In the genomic region with DNA sequence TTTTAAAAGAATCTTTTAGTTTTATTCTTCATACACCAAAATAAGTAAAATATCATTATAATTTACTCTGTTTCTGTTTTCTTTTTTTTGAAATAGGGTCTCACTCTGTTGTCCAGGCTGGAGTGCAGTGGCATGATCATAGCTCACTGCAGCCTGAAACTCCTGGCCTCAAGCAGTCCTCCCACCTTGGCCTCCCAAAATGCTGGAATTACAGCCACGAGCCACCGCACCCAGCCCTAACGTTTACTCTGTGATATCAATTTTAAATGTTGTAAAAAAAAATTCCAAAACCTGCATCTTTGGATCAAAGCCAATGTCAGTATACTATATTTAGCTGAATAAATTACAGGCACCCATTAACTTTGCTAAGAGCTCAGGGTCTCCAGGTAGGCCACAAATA, we compare ENCODE assay signal across 27 cellular contexts.
DNase-seq lines count a peak whose midpoint lies in the region.
"Had no signal": no experiment of that assay in that cellular context is flagged by ENCODE, and none has a peak within 500 bp of the region (broad histone marks: within the 10 kb centered on the region; RNA-seq: fewer than 3 reads in every experiment).

No MANE protein-coding gene starts in this region.

- no peaks in the 10 kb centered on the region for H3K79me1 ChIP-seq in mesenchymal stem cell (replicated peaks; ENCODE audit: low read length, poor library complexity, severe bottlenecking)

- no peak overlapping the region for H2AK5ac ChIP-seq in mesenchymal stem cell (ENCODE audit: low read length, severe bottlenecking)

- no peak overlapping the region for H2BK5ac ChIP-seq in mesenchymal stem cell (ENCODE audit: low read depth, low read length, poor library complexity, severe bottlenecking)

- H4K8ac ChIP-seq in mesenchymal stem cell (ENCODE audit: low read length) = no peak overlapping the region

- no peak overlapping the region for H3K4ac ChIP-seq in mesenchymal stem cell (ENCODE audit: low read depth in 1 of 2, low read length in 2 of 2)

- no peaks in the 10 kb centered on the region for H3K9me3 ChIP-seq in mesenchymal stem cell (ENCODE audit: control insufficient read depth, low read length)
- H3K9me3 ChIP-seq: A549; BE2C; BLaER1; BLaER1 treated with 17β-estradiol and CSF1 and Interleukin-3, amounts not matched to agents 10 nM and 100 nM; Caco-2 had no signal

- H3K27ac ChIP-seq in mesenchymal stem cell (ENCODE audit: low read length, poor library complexity, severe bottlenecking) = no peak overlapping the region
- H3K27ac ChIP-seq: 22Rv1; A549; BLaER1; BLaER1 treated with 17β-estradiol and CSF1 and Interleukin-3, amounts not matched to agents 10 nM and 100 nM; C4-2B had no signal

- H4K91ac ChIP-seq in mesenchymal stem cell (ENCODE audit: low read length) = no peak overlapping the region

- peak overlapping the region in 1 of 2 experiments; percentile 28 for H3K18ac ChIP-seq in mesenchymal stem cell (ENCODE audit: low read depth in 1 of 2, low read length in 2 of 2)

- H3K4me1 ChIP-seq in mesenchymal stem cell (ENCODE audit: control insufficient read depth, insufficient read depth, low read depth, low read length) = no peaks in the 10 kb centered on the region
- H3K4me1 ChIP-seq: A549, BE2C, Caco-2 had no signal

- DNase-seq in mesenchymal stem cell (no peak), SW480 (ENCODE audit: low spot score) (no peak)
- DNase-seq: 8988T; ACHN; AML-193; BE2C; C1 segment of cervical spinal cord; Caco-2; Calu3; CD4-positive, alpha-beta memory T cell; CD4-positive, alpha-beta T cell; CD4-positive, CD25-positive, alpha-beta regulatory T cell; CD8-positive, alpha-beta memory T cell; CD8-positive, alpha-beta T cell; COR-L47; DMS 273 treated with DMSO at 0.1 percent for 48 hours; DMS153; DMS53; DMS79; DMS79 treated with DMSO at 0.1 percent for 48 hours; DND-41; EL had no signal

- no peak overlapping the region for H3K4me2 ChIP-seq in mesenchymal stem cell (ENCODE audit: low read length, poor library complexity, severe bottlenecking)
- H3K4me2 ChIP-seq: A549, BLaER1 had no signal

- no peak overlapping the region for H2BK15ac ChIP-seq in mesenchymal stem cell (ENCODE audit: low read depth, poor library complexity, severe bottlenecking)

- H2BK120ac ChIP-seq in mesenchymal stem cell (ENCODE audit: low read depth, low read length) = peak overlapping the region; percentile 71

- no peak overlapping the region for H2AFZ ChIP-seq in mesenchymal stem cell (ENCODE audit: low read depth, low read length)

- H3K4me3 ChIP-seq in mesenchymal stem cell (ENCODE audit: insufficient read depth in 1 of 2, low read depth in 1 of 2, low read length in 2 of 2) = no peak overlapping the region
- H3K4me3 ChIP-seq: A549; BLaER1; BLaER1 treated with 17β-estradiol and CSF1 and Interleukin-3, amounts not matched to agents 10 nM and 100 nM had no signal

- H3K23ac ChIP-seq in mesenchymal stem cell (ENCODE audit: low read length in 2 of 2) = no peak overlapping the region

- no peak overlapping the region for H3K9ac ChIP-seq in mesenchymal stem cell (ENCODE audit: low read length)
- H3K9ac ChIP-seq: BLaER1; BLaER1 treated with 17β-estradiol and CSF1 and Interleukin-3, amounts not matched to agents 10 nM and 100 nM had no signal

- no CpG with 5 or more reads among the region's 3 CpGs for WGBS in mesenchymal stem cell

- no peaks in the 10 kb centered on the region for H3K36me3 ChIP-seq in mesenchymal stem cell (ENCODE audit: control insufficient read depth in 1 of 2, insufficient read depth in 2 of 2, low read depth in 1 of 2, low read length in 2 of 2)
- H3K36me3 ChIP-seq: BE2C; BLaER1; BLaER1 treated with 17β-estradiol and CSF1 and Interleukin-3, amounts not matched to agents 10 nM and 100 nM had no signal

- H3K27me3 ChIP-seq in mesenchymal stem cell (ENCODE audit: control insufficient read depth in 1 of 2, insufficient read depth in 1 of 2, low read length in 2 of 2) = no peaks in the 10 kb centered on the region
- H3K27me3 ChIP-seq: BE2C; BLaER1; BLaER1 treated with 17β-estradiol and CSF1 and Interleukin-3, amounts not matched to agents 10 nM and 100 nM had no signal

- H3K14ac ChIP-seq in mesenchymal stem cell (ENCODE audit: low read length in 2 of 2) = no peak overlapping the region

- no peak overlapping the region for H2BK12ac ChIP-seq in mesenchymal stem cell (ENCODE audit: low read length in 2 of 2)
